In genomic region chr1:1891349-1892078, GRCh38 we compare ENCODE assay signal across 8 cellular contexts. TPM values are rescaled to one million over a fixed set of nuclear protein-coding genes. Genes with fewer than 3 reads are reported as not detected.
DNase-seq lines count a peak whose midpoint lies in the region; ATAC-seq and TF ChIP-seq lines count a peak whose summit lies in the region.

No MANE protein-coding gene starts in this region.

- 1 to 2% methylated on average over 31 to 59 of the region's 59 CpGs for WGBS in esophagus, 2 donors

- peak overlapping the region; percentile 74 for H3K4me3 ChIP-seq in esophagus (ENCODE audit: low read depth in 1 of 2, low read length in 2 of 2)

- H3K27ac Mint-ChIP-seq in stimulated activated effector memory CD8-positive, alpha-beta T cell treated with anti-CD3 and anti-CD28 coated beads, Interleukin-12 subunit alpha, Interleukin-12 subunit beta, amount 100 ng/mL, for 72 hours, result peak overlapping the region; percentile 94

- H3K9me3 ChIP-seq in esophagus (ENCODE audit: control insufficient read depth in 2 of 2, insufficient read depth in 1 of 2, low read depth in 1 of 2, low read length in 1 of 2), result no peaks in the 10 kb centered on the region

- peaks cover 38% of the 10 kb centered on the region for H3K36me3 Mint-ChIP-seq in stimulated activated effector memory CD8-positive, alpha-beta T cell treated with anti-CD3 and anti-CD28 coated beads, Interleukin-12 subunit alpha, Interleukin-12 subunit beta, amount 100 ng/mL, for 72 hours

- peaks cover 9 to 35% of the 10 kb centered on the region in 2 donors for H3K4me1 ChIP-seq in esophagus (ENCODE audit: control insufficient read depth in 2 of 2, insufficient read depth in 2 of 2, low read length in 1 of 2)

- no peaks in the 10 kb centered on the region for H3K36me3 ChIP-seq in esophagus (ENCODE audit: control insufficient read depth in 2 of 2, insufficient read depth in 2 of 2, low read length in 1 of 2)

- DNase-seq in NCI-H82 (lab: John Stamatoyannopoulos, UW) (peak; percentile 82), myocyte (ENCODE audit: low read depth) (peak; percentile 58)
- peak; percentile 48 for DNase-seq in activated CD8-positive, alpha-beta memory T cell treated with anti-CD3 and anti-CD28 coated beads, Interleukin-2, amount 50 U/mL, for 1 hour (ENCODE audit: extremely low read depth)
- peak in 1 of 2 donors; percentile 46 for DNase-seq in stimulated activated effector memory CD8-positive, alpha-beta T cell treated with anti-CD3 and anti-CD28 coated beads, Interleukin-12 subunit alpha, Interleukin-12 subunit beta, amount 100 ng/mL, for 72 hours (ENCODE audit: low spot score in 2 of 2)

- H3K4me3 Mint-ChIP-seq in stimulated activated effector memory CD8-positive, alpha-beta T cell treated with anti-CD3 and anti-CD28 coated beads, Interleukin-12 subunit alpha, Interleukin-12 subunit beta, amount 100 ng/mL, for 72 hours, result peak overlapping the region; percentile 84

- peak overlapping the region; percentile 94 to 98 for H3K27ac ChIP-seq in esophagus (ENCODE audit: low read depth in 2 of 2, low read length in 1 of 2)

- ATAC-seq in HG02973 (IDR thresholded peaks at IDR 0.05; ENCODE audit: unreplicated experiment), result peak; percentile 3
- peak; percentile 63 for ATAC-seq in stimulated activated effector memory CD8-positive, alpha-beta T cell treated with anti-CD3 and anti-CD28 coated beads, Interleukin-12 subunit alpha, Interleukin-12 subunit beta, amount 100 ng/mL, for 72 hours
- ATAC-seq in GM18870 (IDR thresholded peaks at IDR 0.05; ENCODE audit: unreplicated experiment), result no peak

- TF ChIP-seq POLR2A in GM10847 (IDR thresholded peaks at IDR 0.05; ENCODE audit: extremely low read depth, insufficient read length), result peak; percentile 37

- peaks cover 50% of the 10 kb centered on the region for H3K4me1 Mint-ChIP-seq in stimulated activated effector memory CD8-positive, alpha-beta T cell treated with anti-CD3 and anti-CD28 coated beads, Interleukin-12 subunit alpha, Interleukin-12 subunit beta, amount 100 ng/mL, for 72 hours

- no peaks in the 10 kb centered on the region for H3K27me3 ChIP-seq in esophagus (ENCODE audit: control insufficient read depth in 1 of 2, insufficient read depth in 2 of 2, low read length in 2 of 2)

- H3K9me3 Mint-ChIP-seq in stimulated activated effector memory CD8-positive, alpha-beta T cell treated with anti-CD3 and anti-CD28 coated beads, Interleukin-12 subunit alpha, Interleukin-12 subunit beta, amount 100 ng/mL, for 72 hours, result no peaks in the 10 kb centered on the region

RNA-seq across cellular contexts. Expression of gene GNB1, which starts 0.6 kb away (rescaled TPM):
- 10 to 100 TPM; 43.3 to 66.1 TPM for polyA plus RNA-seq in esophagus
- total RNA-seq in myocyte, result 52.5 and 61.7 TPM in 2 replicates
- polyA plus RNA-seq in myocyte (2012), result 424 TPM

RNA-seq across cellular contexts. Expression of gene CALML6, which starts 23.5 kb away (rescaled TPM):
- polyA plus RNA-seq in esophagus, result under 1 TPM; 0.22 to 0.83 TPM
- 0.27 and 0.36 TPM in 2 replicates for total RNA-seq in myocyte
- 1.00 TPM for polyA plus RNA-seq in myocyte (2012)

RNA-seq across cellular contexts. Expression of gene TMEM52, which starts 27.6 kb away (rescaled TPM):
- polyA plus RNA-seq in esophagus, result 1 to 10 TPM; 2.1 TPM
- total RNA-seq in myocyte, result 0.37 TPM in 1 of 2 replicates, not detected in the other
- not detected for polyA plus RNA-seq in myocyte (2012)
